In the genomic region with DNA sequence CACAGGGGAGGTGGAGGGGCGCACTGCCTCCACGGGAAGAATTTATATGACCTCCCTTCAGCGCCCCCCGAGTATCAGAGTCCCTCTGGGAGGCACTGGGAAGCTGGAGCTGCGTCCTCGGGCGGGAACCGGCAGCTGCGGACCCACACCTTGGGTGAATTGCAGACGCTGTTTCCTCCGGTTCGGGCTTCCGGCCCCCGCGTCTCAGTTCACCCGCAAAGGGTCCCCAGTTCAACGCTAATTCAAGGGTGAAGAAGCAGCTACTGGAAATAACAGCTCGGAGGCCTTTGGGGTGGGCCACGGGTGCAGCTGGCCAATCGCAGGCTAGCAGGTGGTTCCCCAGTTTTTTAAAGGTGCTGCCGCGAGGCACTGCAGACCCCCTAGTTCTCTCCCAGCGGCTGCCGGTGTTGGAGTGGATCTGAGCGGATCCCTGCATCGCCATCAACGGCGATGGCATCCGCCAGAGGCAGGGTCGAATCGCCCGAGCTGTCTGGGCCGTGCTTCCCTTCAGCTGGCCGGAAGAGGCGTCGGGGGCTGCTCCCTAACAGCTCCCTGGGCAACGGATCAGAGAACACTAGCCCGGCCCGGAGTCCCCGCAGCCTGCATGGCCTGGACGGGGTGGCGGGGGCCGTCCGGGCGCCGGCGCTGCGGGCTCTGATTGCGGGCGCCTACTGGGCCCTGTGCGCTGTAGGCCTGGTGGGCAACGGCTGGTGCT, we compare ENCODE assay signal across 18 cellular contexts. TPM values are rescaled to one million over a fixed set of nuclear protein-coding genes. Genes with fewer than 3 reads are reported as not detected.
DNase-seq lines count a peak whose midpoint lies in the region; ATAC-seq lines count a peak whose summit lies in the region.
"Had no signal": no experiment of that assay in that cellular context is flagged by ENCODE, and none has a peak within 500 bp of the region (broad histone marks: within the 10 kb centered on the region; RNA-seq: fewer than 3 reads in every experiment).

No MANE protein-coding gene starts in this region.

- no peaks in the 10 kb centered on the region for H3K36me3 Mint-ChIP-seq in activated T-helper 2 cell treated with anti-CD3 and anti-CD28 coated beads, Interferon-gamma antibody, Interleukin-2, Interleukin-4, amounts not matched to agents 10 μg/mL and 5 μg/mL and 100 μg/mL, durations not matched to agents 14 hours and 24 hours and 36 hours (ENCODE audit: low read depth)
- H3K36me3 Mint-ChIP-seq: brain, mesothelial cell of epicardium, type B pancreatic cell had no signal

- no peaks in the 10 kb centered on the region for H3K4me1 Mint-ChIP-seq in activated T-helper 2 cell treated with anti-CD3 and anti-CD28 coated beads, Interferon-gamma antibody, Interleukin-2, Interleukin-4, amounts not matched to agents 10 μg/mL and 5 μg/mL and 100 μg/mL, durations not matched to agents 14 hours and 24 hours and 36 hours (ENCODE audit: low read depth)

- ATAC-seq in left cardiac atrium (peak; percentile 38 to 39), left lobe of liver (peak; percentile 37), GM21529 (IDR thresholded peaks at IDR 0.05; ENCODE audit: unreplicated experiment) (no peak), GM19351 (IDR thresholded peaks at IDR 0.05; ENCODE audit: unreplicated experiment) (no peak)
- ATAC-seq: HCT116 had no signal

- peaks cover 25% of the 10 kb centered on the region for H3K27me3 Mint-ChIP-seq in activated T-helper 2 cell treated with anti-CD3 and anti-CD28 coated beads, Interferon-gamma antibody, Interleukin-2, Interleukin-4, amounts not matched to agents 10 μg/mL and 5 μg/mL and 100 μg/mL, durations not matched to agents 14 hours and 24 hours and 36 hours (ENCODE audit: low read depth)
- H3K27me3 Mint-ChIP-seq: brain had no signal

- H3K4me3 Mint-ChIP-seq in activated T-helper 2 cell treated with anti-CD3 and anti-CD28 coated beads, Interferon-gamma antibody, Interleukin-2, Interleukin-4, amounts not matched to agents 10 μg/mL and 5 μg/mL and 100 μg/mL, durations not matched to agents 14 hours and 24 hours and 36 hours (ENCODE audit: low read depth) = peak overlapping the region; percentile 13
- H3K4me3 Mint-ChIP-seq: brain, mesothelial cell of epicardium, type B pancreatic cell had no signal

- DNase-seq in left cardiac atrium (peak; percentile 29), cardiac septum (ENCODE audit: low spot score) (no peak), left lobe of liver (ENCODE audit: low spot score) (no peak), NCI-H2107 (lab: John Stamatoyannopoulos, UW) (no peak), D341Med (ENCODE audit: low spot score) (no peak)
- DNase-seq in activated T-helper 2 cell treated with anti-CD3 and anti-CD28 coated beads, Interferon-gamma antibody, Interleukin-2, Interleukin-4, amounts not matched to agents 10 μg/mL and 5 μg/mL and 100 μg/mL, durations not matched to agents 14 hours and 24 hours and 36 hours (ENCODE audit: low spot score) = no peak
- DNase-seq: activated CD4-positive, alpha-beta T cell treated with anti-CD3 and anti-CD28 coated beads, Interleukin-2, amount 50 U/mL, for 4 hours; hippocampal formation; NCI-H146; NK-92 treated with Interleukin-12 subunit alpha and Interleukin-12 subunit beta, amount 100 ng/mL, for 24 hours; sigmoid colon; SK-N-SH had no signal

- H3K27ac Mint-ChIP-seq in activated T-helper 2 cell treated with anti-CD3 and anti-CD28 coated beads, Interferon-gamma antibody, Interleukin-2, Interleukin-4, amounts not matched to agents 10 μg/mL and 5 μg/mL and 100 μg/mL, durations not matched to agents 14 hours and 24 hours and 36 hours = no peak overlapping the region
- H3K27ac Mint-ChIP-seq: brain, mesothelial cell of epicardium, type B pancreatic cell had no signal

- H3K9me3 Mint-ChIP-seq in activated T-helper 2 cell treated with anti-CD3 and anti-CD28 coated beads, Interferon-gamma antibody, Interleukin-2, Interleukin-4, amounts not matched to agents 10 μg/mL and 5 μg/mL and 100 μg/mL, durations not matched to agents 14 hours and 24 hours and 36 hours = no peaks in the 10 kb centered on the region
- H3K9me3 Mint-ChIP-seq: brain, mesothelial cell of epicardium, type B pancreatic cell had no signal

- intact Hi-C loops in left cardiac atrium (cut with DNase I) = no loop called here
- intact Hi-C loops in cardiac septum (cut with DNase I) = no loop called here
- intact Hi-C loops in activated T-helper 2 cell treated with anti-CD3 and anti-CD28 coated beads, Interferon-gamma antibody, Interleukin-2, Interleukin-4, amounts not matched to agents 10 μg/mL and 5 μg/mL and 100 μg/mL, durations not matched to agents 14 hours and 24 hours and 36 hours (cut with micrococcal nuclease) = no loop called here

RNA-seq across cellular contexts. Expression of gene ADAMTS7, which starts 19.4 kb away (rescaled TPM):
- total RNA-seq in left cardiac atrium = 10 to 100 TPM; 35.8 to 45.9 TPM
- total RNA-seq in cardiac septum = 17.8 TPM
- total RNA-seq in activated T-helper 2 cell treated with anti-CD3 and anti-CD28 coated beads, Interferon-gamma antibody, Interleukin-2, Interleukin-4, amounts not matched to agents 10 μg/mL and 5 μg/mL and 100 μg/mL, durations not matched to agents 14 hours and 24 hours and 36 hours = 6.9 and 7.2 TPM in 2 replicates
- 0.86 TPM for total RNA-seq in left lobe of liver

RNA-seq across cellular contexts. Expression of gene MORF4L1, which starts 42.0 kb away (rescaled TPM):
- 100 to 1,000 TPM; 306 to 401 TPM for total RNA-seq in left cardiac atrium
- total RNA-seq in cardiac septum = 335 TPM
- 293 and 302 TPM in 2 replicates for total RNA-seq in activated T-helper 2 cell treated with anti-CD3 and anti-CD28 coated beads, Interferon-gamma antibody, Interleukin-2, Interleukin-4, amounts not matched to agents 10 μg/mL and 5 μg/mL and 100 μg/mL, durations not matched to agents 14 hours and 24 hours and 36 hours
- total RNA-seq in left lobe of liver = 96.5 TPM

Comparison
In these comparisons a context has a peak if more than half of its experiments do, and no peak if none do; other contexts are left out.
1. ATAC-seq: peak in left cardiac atrium (2 of 2) and left lobe of liver (single experiment); none in GM21529 (single experiment) and GM19351 (single experiment).